ENCODE assay signal across 20 cellular contexts in the genomic region with DNA sequence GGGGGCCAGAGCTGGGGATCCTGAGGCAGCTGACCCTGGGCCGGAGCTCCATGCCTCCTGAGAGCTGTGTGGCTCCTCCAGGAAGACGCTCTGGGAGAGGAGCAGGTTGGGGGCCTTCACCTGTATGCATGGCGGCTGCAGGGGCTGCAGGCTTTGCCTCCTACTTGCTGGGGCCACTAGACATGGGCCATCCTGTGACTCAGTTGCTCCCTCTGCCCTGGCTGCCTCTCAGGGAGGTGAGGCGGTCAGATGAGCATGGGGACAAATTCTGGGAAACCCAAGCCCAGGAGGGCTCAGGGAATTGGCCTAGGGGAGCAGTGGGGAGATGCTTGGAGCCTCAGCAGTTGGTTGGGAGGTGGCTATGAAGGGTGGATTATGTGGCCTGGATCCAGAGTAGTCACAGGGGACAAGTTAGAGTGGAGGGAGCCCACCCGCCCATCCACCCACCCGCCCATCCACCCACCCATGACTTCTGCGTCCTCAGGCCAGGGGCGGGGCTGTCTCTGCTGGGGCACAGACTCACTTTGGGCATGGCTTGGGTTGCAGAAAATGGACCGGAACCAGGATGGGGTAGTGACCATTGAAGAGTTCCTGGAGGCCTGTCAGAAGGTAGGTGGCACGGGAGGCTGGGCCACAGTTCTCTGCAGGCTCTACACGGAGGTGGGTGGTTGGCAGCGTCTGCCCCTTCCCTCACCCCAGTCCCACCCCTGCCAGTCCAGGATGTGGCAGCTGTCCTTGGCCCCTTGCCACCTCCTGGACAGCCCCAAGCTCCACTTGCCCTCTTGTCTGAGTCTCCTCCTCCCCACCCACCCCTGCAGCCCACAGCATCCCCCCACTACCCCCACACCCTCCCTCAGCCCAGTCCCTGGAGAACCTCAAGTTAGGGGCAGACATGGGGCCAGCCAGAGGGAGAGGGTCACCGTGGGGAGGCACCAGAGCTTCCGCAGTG.
"Had no signal": no experiment of that assay in that cellular context is flagged by ENCODE, and none has a peak within 500 bp of the region (broad histone marks: within the 10 kb centered on the region; RNA-seq: fewer than 3 reads in every experiment).

No MANE protein-coding gene starts in this region.

- H3K27ac ChIP-seq: epithelial cell of prostate, ovary, SK-N-MC, stomach, suprapubic skin had no signal

- H3K36me3 Mint-ChIP-seq: activated naive CD8-positive, alpha-beta T cell; mesothelial cell of epicardium; naive thymus-derived CD8-positive, alpha-beta T cell had no signal

- ATAC-seq: naive thymus-derived CD8-positive, alpha-beta T cell; T-helper 17 cell had no signal

- H3K4me1 Mint-ChIP-seq: central memory CD8-positive, alpha-beta T cell; mesothelial cell of epicardium had no signal

- H3K9me3 Mint-ChIP-seq: central memory CD8-positive, alpha-beta T cell; mesothelial cell of epicardium; naive thymus-derived CD8-positive, alpha-beta T cell had no signal

- DNase-seq: activated CD4-positive, alpha-beta T cell treated with anti-CD3 and anti-CD28 coated beads for 4 hours; activated CD4-positive, alpha-beta T cell treated with anti-CD3 and anti-CD28 coated beads, Interleukin-2, amount 50 U/mL, for 48 hours; activated CD4-positive, CD25-positive, alpha-beta regulatory T cell; activated gamma-delta T cell treated with Interleukin-2 at 50 U/mL for 16 hours; activated T-cell treated with anti-CD3 and anti-CD28 coated beads, Interleukin-2, amount 50 U/mL, for 1 hour; kidney; naive thymus-derived CD8-positive, alpha-beta T cell; stimulated activated CD4-positive, alpha-beta T cell treated with anti-CD3 and anti-CD28 coated beads, Interleukin-12 subunit alpha, Interleukin-12 subunit beta, amount 100 ng/mL, for 4 hours; stimulated activated CD4-positive, alpha-beta T cell treated with anti-CD3 and anti-CD28 coated beads, Interleukin-4, amount 100 ng/mL, for 4 hours; SW 1271; T-helper 17 cell; trophoblast cell had no signal

- H3K4me3 Mint-ChIP-seq: activated naive CD8-positive, alpha-beta T cell; central memory CD8-positive, alpha-beta T cell; mesothelial cell of epicardium; naive thymus-derived CD8-positive, alpha-beta T cell; T-helper 17 cell had no signal

- H3K4me3 ChIP-seq: ovary, SK-N-MC, stomach, suprapubic skin had no signal

- H3K9me3 ChIP-seq: ovary, stomach, suprapubic skin had no signal

- H3K27me3 ChIP-seq: ovary, suprapubic skin had no signal

- H3K36me3 ChIP-seq: ovary, suprapubic skin had no signal

- H3K27ac Mint-ChIP-seq: activated naive CD8-positive, alpha-beta T cell; mesothelial cell of epicardium; naive thymus-derived CD8-positive, alpha-beta T cell; T-helper 17 cell had no signal
